Comparison of ENCODE assay signal across 12 cellular contexts in the genomic region with DNA sequence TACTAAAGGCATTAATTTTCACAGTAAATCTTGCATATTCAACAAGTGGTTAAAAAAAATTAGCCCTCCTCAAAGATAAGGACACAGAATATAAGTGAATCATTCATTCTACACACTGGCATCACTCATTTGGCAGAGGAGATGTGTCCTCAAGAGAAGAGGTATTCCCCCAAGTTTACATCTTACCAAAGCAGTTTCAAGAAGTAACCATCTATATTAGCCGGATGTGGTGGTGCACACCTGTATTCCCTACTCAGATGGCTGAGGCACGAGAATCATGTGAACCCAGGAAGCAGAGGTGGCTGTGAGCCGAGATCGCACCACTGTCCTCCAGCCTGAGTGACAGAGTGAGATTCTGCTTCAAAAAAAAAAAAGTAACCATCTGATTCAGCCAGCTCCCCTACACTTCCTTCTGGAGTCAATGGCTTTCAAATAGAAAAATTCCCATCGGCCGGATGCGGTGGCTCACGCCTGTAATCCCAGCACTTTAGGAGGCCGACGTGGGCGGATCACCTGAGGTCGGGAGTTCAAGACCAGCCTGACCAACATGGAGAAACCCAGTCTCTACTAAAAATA. TPM values are rescaled to one million over a fixed set of nuclear protein-coding genes. Genes with fewer than 3 reads are reported as not detected.
DNase-seq lines count a peak whose midpoint lies in the region; ATAC-seq and TF ChIP-seq lines count a peak whose summit lies in the region.
"Had no signal": no experiment of that assay in that cellular context is flagged by ENCODE, and none has a peak within 500 bp of the region (broad histone marks: within the 10 kb centered on the region; RNA-seq: fewer than 3 reads in every experiment).

No MANE protein-coding gene starts in this region.

- no peaks in the 10 kb centered on the region for H3K27me3 Mint-ChIP-seq in CD4-positive, alpha-beta memory T cell
- no peaks in the 10 kb centered on the region for H3K27me3 Mint-ChIP-seq in dendritic cell treated with granulocyte-macrophage colony-stimulating factor and Interleukin-4, amounts not matched to agents 40 ng/mL and 50 ng/mL, for 4 days

- H3K36me3 Mint-ChIP-seq in CD4-positive, alpha-beta memory T cell = peaks cover 0 to 8% of the 10 kb centered on the region in 2 donors
- H3K36me3 Mint-ChIP-seq in dendritic cell treated with granulocyte-macrophage colony-stimulating factor and Interleukin-4, amounts not matched to agents 40 ng/mL and 50 ng/mL, for 4 days (ENCODE audit: low read depth) = peaks cover 7% of the 10 kb centered on the region

- no peak for TF ChIP-seq CTCF in Peyer's patch (IDR thresholded peaks at IDR 0.05)

- peaks cover 32 to 71% (median 54%) of the 10 kb centered on the region in 4 donors for H3K4me1 Mint-ChIP-seq in CD4-positive, alpha-beta memory T cell
- H3K4me1 Mint-ChIP-seq in dendritic cell treated with granulocyte-macrophage colony-stimulating factor and Interleukin-4, amounts not matched to agents 40 ng/mL and 50 ng/mL, for 4 days (ENCODE audit: low read depth) = peaks cover 46% of the 10 kb centered on the region

- intact Hi-C loops in CD4-positive, alpha-beta memory T cell (cut with micrococcal nuclease) = no loop called here
- intact Hi-C loops in dendritic cell treated with granulocyte-macrophage colony-stimulating factor and Interleukin-4, amounts not matched to agents 40 ng/mL and 50 ng/mL, for 4 days (cut with micrococcal nuclease) = no loop called here

- no peak overlapping the region for H3K27ac ChIP-seq in CD4-positive, alpha-beta memory T cell (ENCODE audit: low read depth, low read length)
- H3K27ac ChIP-seq in Peyer's patch = no peak overlapping the region

- POLR2A ChIA-PET in CD4-positive, alpha-beta memory T cell (lab: Charles Lee; ENCODE audit: partially characterized antibody) = interaction anchor here (0.6 kb wide), 1 partner anchor 192 kb away, joined by 3 read pairs; no protein-coding TSS in a partner anchor

- DNase-seq in CD4-positive, alpha-beta memory T cell = no peak
- DNase-seq in effector CD4-positive, alpha-beta T cell = no peak
- no peak for DNase-seq in NCI-H748 (lab: John Stamatoyannopoulos, UW; ENCODE audit: unreplicated experiment)
- no peak for DNase-seq in Peyer's patch
- DNase-seq: activated effector memory CD4-positive, alpha-beta T cell treated with anti-CD3 and anti-CD28 coated beads, Interleukin-2, amount 50 U/mL, for 16 hours; Caco-2; endodermal cell; NCI-H69 had no signal

- peak overlapping the region in 6 of 8 donors; percentile 10 to 47 (median 18) for H3K4me3 Mint-ChIP-seq in CD4-positive, alpha-beta memory T cell
- H3K4me3 Mint-ChIP-seq in dendritic cell treated with granulocyte-macrophage colony-stimulating factor and Interleukin-4, amounts not matched to agents 40 ng/mL and 50 ng/mL, for 4 days = no peak overlapping the region
- H3K4me3 Mint-ChIP-seq: endodermal cell had no signal

- H3K4me3 ChIP-seq in CD4-positive, alpha-beta memory T cell (ENCODE audit: low read length in 2 of 2) = no peak overlapping the region
- no peak overlapping the region for H3K4me3 ChIP-seq in Peyer's patch

- no peaks in the 10 kb centered on the region for H3K27me3 ChIP-seq in CD4-positive, alpha-beta memory T cell (ENCODE audit: insufficient read depth, low read length)
- H3K27me3 ChIP-seq in Peyer's patch = no peaks in the 10 kb centered on the region

- H3K9me3 ChIP-seq in CD4-positive, alpha-beta memory T cell (ENCODE audit: control insufficient read depth in 1 of 2, low read length in 2 of 2) = no peaks in the 10 kb centered on the region
- H3K9me3 ChIP-seq in Peyer's patch = no peaks in the 10 kb centered on the region
- H3K9me3 ChIP-seq: Caco-2 had no signal

- ATAC-seq in GM19351 (IDR thresholded peaks at IDR 0.05; ENCODE audit: unreplicated experiment) = peak; percentile 49
- peak; percentile 79 for ATAC-seq in HG03066 (IDR thresholded peaks at IDR 0.05; ENCODE audit: low read depth, unreplicated experiment)
- no peak for ATAC-seq in GM19023 (IDR thresholded peaks at IDR 0.05; ENCODE audit: unreplicated experiment)

- peak overlapping the region in 4 of 7 donors; percentile 7 to 59 (median 44) for H3K27ac Mint-ChIP-seq in CD4-positive, alpha-beta memory T cell
- peak overlapping the region; percentile 41 for H3K27ac Mint-ChIP-seq in dendritic cell treated with granulocyte-macrophage colony-stimulating factor and Interleukin-4, amounts not matched to agents 40 ng/mL and 50 ng/mL, for 4 days
- H3K27ac Mint-ChIP-seq: endodermal cell had no signal

- CTCF ChIA-PET in CD4-positive, alpha-beta memory T cell (lab: Charles Lee; ENCODE audit: partially characterized antibody) = interaction anchor here (1.2 kb wide), 1 partner anchor 61 kb away, joined by 3 read pairs; no protein-coding TSS in a partner anchor

- H3K4me1 ChIP-seq in CD4-positive, alpha-beta memory T cell (ENCODE audit: insufficient read depth, low read length) = peaks cover 60% of the 10 kb centered on the region
- H3K4me1 ChIP-seq in Peyer's patch = peaks cover 0 to 10% (median 2%) of the 10 kb centered on the region in 4 donors

- H3K9me3 Mint-ChIP-seq in CD4-positive, alpha-beta memory T cell = no peaks in the 10 kb centered on the region
- no peaks in the 10 kb centered on the region for H3K9me3 Mint-ChIP-seq in dendritic cell treated with granulocyte-macrophage colony-stimulating factor and Interleukin-4, amounts not matched to agents 40 ng/mL and 50 ng/mL, for 4 days
- H3K9me3 Mint-ChIP-seq: endodermal cell had no signal

- no peaks in the 10 kb centered on the region for H3K36me3 ChIP-seq in CD4-positive, alpha-beta memory T cell (ENCODE audit: insufficient read depth, low read length)
- H3K36me3 ChIP-seq in Peyer's patch = no peaks in the 10 kb centered on the region

- no peak for TF ChIP-seq POLR2A in Peyer's patch (IDR thresholded peaks at IDR 0.05)

RNA-seq across cellular contexts. Expression of gene RAF1, which starts 15.4 kb away (rescaled TPM):
- total RNA-seq in CD4-positive, alpha-beta memory T cell = 100 to 1,000 TPM; 116 to 120 TPM
- polyA plus RNA-seq in CD4-positive, alpha-beta memory T cell = 10 to 100 TPM; 54.1 to 74.0 TPM
- 100 to 1,000 TPM; 121 to 133 (median 126) TPM for total RNA-seq in Peyer's patch
